In the genomic region with DNA sequence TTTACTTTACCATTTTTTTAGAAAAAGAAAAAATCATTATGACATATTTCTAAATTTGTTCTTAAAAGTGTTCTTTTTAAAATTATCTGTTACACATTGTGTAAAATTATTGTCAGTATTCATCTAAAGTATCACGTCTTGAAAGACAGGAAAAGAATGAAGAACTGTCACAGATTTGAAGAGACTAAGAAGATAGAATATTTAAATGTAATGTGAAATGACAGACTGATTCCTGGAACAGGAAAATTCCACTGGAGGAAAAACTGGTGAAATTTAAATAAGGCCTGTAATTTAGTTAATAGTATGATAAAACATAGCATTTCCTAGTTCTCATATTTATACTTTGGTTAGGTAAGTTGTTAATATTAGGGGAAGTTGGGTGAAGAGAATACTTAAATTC, we compare ENCODE assay signal across 23 cellular contexts. TPM values are rescaled to one million over a fixed set of nuclear protein-coding genes. Genes with fewer than 3 reads are reported as not detected.
DNase-seq lines count a peak whose midpoint lies in the region; FAIRE-seq lines count a peak whose summit lies in the region.
"Had no signal": no experiment of that assay in that cellular context is flagged by ENCODE, and none has a peak within 500 bp of the region (broad histone marks: within the 10 kb centered on the region; RNA-seq: fewer than 3 reads in every experiment).

No MANE protein-coding gene starts in this region.

- FAIRE-seq in A204.1 (lab: Jason Lieb, UNC) (peak; percentile 63), frontal cortex (lab: Jason Lieb, UNC) (peak; percentile 66)
- FAIRE-seq: GM12891, GM19239 had no signal

- DNase-seq in frontal cortex (ENCODE audit: low spot score in 2 of 2) (no peak), putamen (ENCODE audit: low spot score) (peak; percentile 14), NCI-H748 (lab: John Stamatoyannopoulos, UW; ENCODE audit: unreplicated experiment) (no peak), SK-N-DZ (ENCODE audit: low spot score) (no peak), NCI-H345 treated with DMSO at 0.1 percent for 48 hours (lab: John Stamatoyannopoulos, UW; ENCODE audit: unreplicated experiment) (no peak)
- DNase-seq: ACHN; BE2C; C1 segment of cervical spinal cord; CD4-positive, alpha-beta memory T cell; CD4-positive, CD25-positive, alpha-beta regulatory T cell; CD8-positive, alpha-beta memory T cell; COR-L47; DMS 273 treated with DMSO at 0.1 percent for 48 hours; DMS153; DMS53; DMS79; DND-41; EL; GF-D8 had no signal

RNA-seq across cellular contexts. Expression of gene RUNX2, which starts 52.8 kb away (rescaled TPM):
- total RNA-seq in frontal cortex = 0.41 TPM
- polyA plus RNA-seq in SK-N-DZ (2014; cell fraction: cytosol; rRNA removed) = not detected in 2 replicates
- not detected in 2 replicates for polyA plus RNA-seq in SK-N-DZ (2014; cell fraction: nucleus; rRNA removed)
- total RNA-seq: G401 had no signal
